8 cellular contexts compared by ENCODE assay signal in genomic region chr19:38316477-38317067, GRCh38. TPM values are rescaled to one million over a fixed set of nuclear protein-coding genes. Genes with fewer than 3 reads are reported as not detected.
DNase-seq lines count a peak whose midpoint lies in the region; ATAC-seq and TF ChIP-seq lines count a peak whose summit lies in the region.

No MANE protein-coding gene starts in this region.

- peak overlapping the region; percentile 90 for H3K4me3 Mint-ChIP-seq in activated CD4-positive, alpha-beta T cell treated with anti-CD3 and anti-CD28 coated beads, Interleukin-2, amount 10 ng/mL, durations not matched to agents 7 days and 5 days
- H3K4me3 Mint-ChIP-seq in T-cell: peak overlapping the region; percentile 75 to 90 (median 86)

- 20 to 27% (median 25%) methylated on average over 8 of the region's 8 CpGs for WGBS in spleen, 5 donors

- TF ChIP-seq CTCF in foreskin keratinocyte (conservative IDR thresholded peaks at IDR 0.05) (no peak), spleen (IDR thresholded peaks at IDR 0.05 in 8 of 11, conservative IDR thresholded peaks at IDR 0.05 in 3 of 11) (no peak)

- H3K9me3 ChIP-seq in spleen: no peaks in the 10 kb centered on the region

- CTCF ChIA-PET in activated CD4-positive, alpha-beta T cell treated with anti-CD3 and anti-CD28 coated beads, Interleukin-2, amount 10 ng/mL, durations not matched to agents 7 days and 5 days (lab: Charles Lee): no interaction called here
- CTCF ChIA-PET in T-cell (lab: Charles Lee): no interaction called here

- no peak for TF ChIP-seq POLR2A in spleen (IDR thresholded peaks at IDR 0.05)

- no peak for DNase-seq in activated CD4-positive, alpha-beta T cell treated with anti-CD3 and anti-CD28 coated beads, Interleukin-2, amount 10 ng/mL, durations not matched to agents 7 days and 5 days
- no peak for DNase-seq in activated CD4-positive, alpha-beta T cell treated with anti-CD3 and anti-CD28 coated beads, Interleukin-2, amount 50 U/mL, for 1 hour
- peak in 7 of 34 experiments; percentile 5 to 10 (median 7) for DNase-seq in T-cell
- no peak for DNase-seq in foreskin keratinocyte
- no peak for DNase-seq in spleen
- no peak for DNase-seq in D341Med (ENCODE audit: low spot score)
- DNase-seq in stimulated activated CD4-positive, alpha-beta T cell treated with anti-CD3 and anti-CD28 coated beads, Interleukin-1b, Interleukin-23, amount 100 ng/mL, for 48 hours: no peak
- DNase-seq in NCI-H1417 (lab: John Stamatoyannopoulos, UW): no peak

- H3K27me3 ChIP-seq in foreskin keratinocyte: no peaks in the 10 kb centered on the region
- H3K27me3 ChIP-seq in spleen (replicated peaks in 1 of 7): no peaks in the 10 kb centered on the region

- peaks cover 61% of the 10 kb centered on the region for H3K4me1 Mint-ChIP-seq in activated CD4-positive, alpha-beta T cell treated with anti-CD3 and anti-CD28 coated beads, Interleukin-2, amount 10 ng/mL, durations not matched to agents 7 days and 5 days
- H3K4me1 Mint-ChIP-seq in T-cell: peaks cover 49 to 56% (median 52%) of the 10 kb centered on the region in 3 donors

- ATAC-seq in T-cell (replicated peaks in 1 of 4) (peak in 3 of 4 experiments; percentile 8 to 10 (median 9)), foreskin keratinocyte (no peak)

- POLR2A ChIA-PET in activated CD4-positive, alpha-beta T cell treated with anti-CD3 and anti-CD28 coated beads, Interleukin-2, amount 10 ng/mL, durations not matched to agents 7 days and 5 days (lab: Charles Lee): no interaction called here
- POLR2A ChIA-PET in T-cell (lab: Charles Lee): no interaction called here

- intact Hi-C loops in spleen (cut with DNase I; ENCODE audit: low total_unique reads): no loop called here

- H3K36me3 ChIP-seq in spleen: no peaks in the 10 kb centered on the region

- H3K27ac ChIP-seq in foreskin keratinocyte: peak overlapping the region; percentile 68
- peak overlapping the region; percentile 72 to 93 (median 90) for H3K27ac ChIP-seq in spleen

- peak overlapping the region; percentile 95 for H3K27ac Mint-ChIP-seq in activated CD4-positive, alpha-beta T cell treated with anti-CD3 and anti-CD28 coated beads, Interleukin-2, amount 10 ng/mL, durations not matched to agents 7 days and 5 days
- peak overlapping the region; percentile 96 to 97 for H3K27ac Mint-ChIP-seq in T-cell

- H3K4me3 ChIP-seq in spleen: peak overlapping the region; percentile 6 to 78 (median 56)

- no peaks in the 10 kb centered on the region for H3K9me3 Mint-ChIP-seq in activated CD4-positive, alpha-beta T cell treated with anti-CD3 and anti-CD28 coated beads, Interleukin-2, amount 10 ng/mL, durations not matched to agents 7 days and 5 days
- no peaks in the 10 kb centered on the region for H3K9me3 Mint-ChIP-seq in T-cell

- H3K36me3 Mint-ChIP-seq in activated CD4-positive, alpha-beta T cell treated with anti-CD3 and anti-CD28 coated beads, Interleukin-2, amount 10 ng/mL, durations not matched to agents 7 days and 5 days (ENCODE audit: low read depth): peaks cover 7% of the 10 kb centered on the region
- no peaks in the 10 kb centered on the region for H3K36me3 Mint-ChIP-seq in T-cell

- H3K4me1 ChIP-seq in foreskin keratinocyte: peaks cover 8% of the 10 kb centered on the region
- H3K4me1 ChIP-seq in spleen: peaks cover 29 to 92% (median 60%) of the 10 kb centered on the region in 6 donors

- H3K27me3 Mint-ChIP-seq in activated CD4-positive, alpha-beta T cell treated with anti-CD3 and anti-CD28 coated beads, Interleukin-2, amount 10 ng/mL, durations not matched to agents 7 days and 5 days: no peaks in the 10 kb centered on the region
- H3K27me3 Mint-ChIP-seq in T-cell: no peaks in the 10 kb centered on the region

RNA-seq across cellular contexts. Expression of gene YIF1B, which starts 0.8 kb away (rescaled TPM):
- 10 to 100 TPM; 63.1 to 72.4 TPM for total RNA-seq in activated CD4-positive, alpha-beta T cell treated with anti-CD3 and anti-CD28 coated beads, Interleukin-2, amount 10 ng/mL, durations not matched to agents 7 days and 5 days
- total RNA-seq in T-cell (10 to 100 TPM; 28.1 to 39.1 (median 34.1) TPM), foreskin keratinocyte (60.1 and 72.7 TPM in 2 replicates), spleen (10 to 100 TPM; 31.4 to 40.6 (median 38.4) TPM)
- polyA plus RNA-seq in foreskin keratinocyte (90.2 and 115 TPM in 2 replicates), spleen (10 to 100 TPM; 41.2 to 56.7 (median 46.6) TPM)

RNA-seq across cellular contexts. Expression of gene KCNK6, which starts 3.1 kb away (rescaled TPM):
- 10 to 100 TPM; 12.6 to 14.0 TPM for total RNA-seq in activated CD4-positive, alpha-beta T cell treated with anti-CD3 and anti-CD28 coated beads, Interleukin-2, amount 10 ng/mL, durations not matched to agents 7 days and 5 days
- total RNA-seq in T-cell (10 to 100 TPM in 3 of 5 donors, 1 to 10 TPM in 2; 4.8 to 12.9 (median 12.6) TPM), foreskin keratinocyte (19.5 and 22.6 TPM in 2 replicates), spleen (10 to 100 TPM; 11.8 to 25.9 (median 17.8) TPM)
- polyA plus RNA-seq in foreskin keratinocyte (22.0 and 27.1 TPM in 2 replicates), spleen (1 to 10 TPM; 3.8 to 9.3 (median 4.5) TPM)

RNA-seq across cellular contexts. Expression of gene C19orf33, which starts 12.5 kb away (rescaled TPM):
- not detected for total RNA-seq in activated CD4-positive, alpha-beta T cell treated with anti-CD3 and anti-CD28 coated beads, Interleukin-2, amount 10 ng/mL, durations not matched to agents 7 days and 5 days
- total RNA-seq in T-cell (1 to 10 TPM in 2 of 5 donors, under 1 TPM in 1, not detected in 2; 0.56 to 1.4 (median 1.3) TPM), foreskin keratinocyte (513 and 634 TPM in 2 replicates), spleen (1 to 10 TPM in 5 of 7 donors, not detected in 2; 3.2 to 6.1 (median 4.1) TPM)
- polyA plus RNA-seq in foreskin keratinocyte (1,054 and 1,152 TPM in 2 replicates), spleen (10 to 100 TPM; 11.0 to 53.6 (median 11.2) TPM)

RNA-seq across cellular contexts. Expression of gene CATSPERG, which starts 19.1 kb away (rescaled TPM):
- total RNA-seq in activated CD4-positive, alpha-beta T cell treated with anti-CD3 and anti-CD28 coated beads, Interleukin-2, amount 10 ng/mL, durations not matched to agents 7 days and 5 days: 1 to 10 TPM; 4.2 to 5.6 TPM
- total RNA-seq in T-cell (10 to 100 TPM; 11.1 to 27.2 (median 21.2) TPM), foreskin keratinocyte (0.63 and 1.4 TPM in 2 replicates), spleen (10 to 100 TPM in 2 of 7 donors, 1 to 10 TPM in 5; 4.0 to 10.7 (median 7.4) TPM)
- polyA plus RNA-seq in foreskin keratinocyte (0.64 and 0.71 TPM in 2 replicates), spleen (1 to 10 TPM; 1.8 to 4.4 (median 1.9) TPM)

RNA-seq across cellular contexts. Expression of gene SPINT2, which starts 52.2 kb away (rescaled TPM):
- total RNA-seq in activated CD4-positive, alpha-beta T cell treated with anti-CD3 and anti-CD28 coated beads, Interleukin-2, amount 10 ng/mL, durations not matched to agents 7 days and 5 days: 1 to 10 TPM; 8.9 to 9.3 TPM
- total RNA-seq in T-cell (10 to 100 TPM; 30.3 to 48.5 (median 37.9) TPM), foreskin keratinocyte (419 and 453 TPM in 2 replicates), spleen (10 to 100 TPM; 41.2 to 87.8 (median 59.5) TPM)
- polyA plus RNA-seq in foreskin keratinocyte (616 and 683 TPM in 2 replicates), spleen (10 to 100 TPM; 63.2 to 82.9 (median 65.6) TPM)

Comparison
In these comparisons a context has a peak if more than half of its experiments do, and no peak if none do; other contexts are left out.
1. RNA of gene C19orf33, which starts 12.5 kb away (total RNA-seq): 513 to 634 TPM in foreskin keratinocyte; 3.2 to 6.1 TPM in spleen, 0.56 to 1.4 TPM in T-cell and not detected in activated CD4-positive, alpha-beta T cell treated with anti-CD3 and anti-CD28 coated beads, Interleukin-2, amount 10 ng/mL, durations not matched to agents 7 days and 5 days; every median in the first group is over 10 times any median in the second.